8 cellular contexts compared by ENCODE assay signal in genomic region chr5:59275537-59276276, GRCh38.
DNase-seq lines count a peak whose midpoint lies in the region; ATAC-seq and TF ChIP-seq lines count a peak whose summit lies in the region.

No MANE protein-coding gene starts in this region.

- POLR2A ChIA-PET in activated CD8-positive, alpha-beta T cell treated with anti-CD3 and anti-CD28 coated beads, Interleukin-2, amount 10 ng/mL, durations not matched to agents 7 days and 5 days (lab: Charles Lee), result no interaction called here

- H3K4me3 ChIP-seq in heart right ventricle, result peak overlapping the region; percentile 21 to 61 (median 50)

- H3K27me3 Mint-ChIP-seq in activated CD8-positive, alpha-beta T cell treated with anti-CD3 and anti-CD28 coated beads, Interleukin-2, amount 10 ng/mL, durations not matched to agents 7 days and 5 days (ENCODE audit: low read depth), result peaks cover 26% of the 10 kb centered on the region
- H3K27me3 Mint-ChIP-seq in osteocyte (ENCODE audit: unreplicated experiment), result no peaks in the 10 kb centered on the region

- peaks cover 0 to 45% (median 16%) of the 10 kb centered on the region in 9 donors for H3K4me1 ChIP-seq in heart right ventricle

- intact Hi-C loops in heart right ventricle (cut with DNase I), result loop anchor here in 3 of 10 donors (5.0 to 10.0 kb wide), 3 partner anchors 47 to 79 kb away; no protein-coding TSS in a partner anchor

- TF ChIP-seq CTCF in heart right ventricle (IDR thresholded peaks at IDR 0.05) (no peak), osteocyte (IDR thresholded peaks at IDR 0.05) (no peak)

- peaks cover 10% of the 10 kb centered on the region for H3K4me1 Mint-ChIP-seq in activated CD8-positive, alpha-beta T cell treated with anti-CD3 and anti-CD28 coated beads, Interleukin-2, amount 10 ng/mL, durations not matched to agents 7 days and 5 days (ENCODE audit: low read depth)
- H3K4me1 Mint-ChIP-seq in osteocyte (ENCODE audit: unreplicated experiment), result peaks cover 56% of the 10 kb centered on the region

- H3K27ac ChIP-seq in heart right ventricle, result peak overlapping the region in 9 of 10 donors; percentile 31 to 93 (median 78)

- CTCF ChIA-PET in activated CD8-positive, alpha-beta T cell treated with anti-CD3 and anti-CD28 coated beads, Interleukin-2, amount 10 ng/mL, durations not matched to agents 7 days and 5 days (lab: Charles Lee), result interaction anchor here (1.0 kb wide), 1 partner anchor 87 kb away, joined by 4 read pairs; no protein-coding TSS in a partner anchor

- DNase-seq in NCI-H1694 treated with DMSO at 0.1 percent for 48 hours (lab: John Stamatoyannopoulos, UW) (peak; percentile 47), NCI-H1694 (lab: John Stamatoyannopoulos, UW) (no peak), heart right ventricle (peak; percentile 15 to 57), osteocyte (ENCODE audit: extremely low spot score, unreplicated experiment) (no peak), T-helper 9 cell (no peak), NCI-H2196 (lab: John Stamatoyannopoulos, UW; ENCODE audit: unreplicated experiment) (no peak), NCI-H1417 treated with DMSO at 0.1 percent for 48 hours (lab: John Stamatoyannopoulos, UW) (no peak)
- DNase-seq in activated CD8-positive, alpha-beta T cell treated with anti-CD3 and anti-CD28 coated beads, Interleukin-2, amount 10 ng/mL, durations not matched to agents 7 days and 5 days, result no peak

- no peaks in the 10 kb centered on the region for H3K9me3 ChIP-seq in heart right ventricle

- H3K36me3 ChIP-seq in heart right ventricle, result no peaks in the 10 kb centered on the region

- WGBS in heart right ventricle, 2 donors, result 17 to 25% methylated on average over 15 of the region's 15 CpGs

- peak; percentile 27 for ATAC-seq in activated CD8-positive, alpha-beta T cell treated with anti-CD3 and anti-CD28 coated beads, Interleukin-2, amount 10 ng/mL, durations not matched to agents 7 days and 5 days
- peak; percentile 78 to 95 (median 90) for ATAC-seq in heart right ventricle

- no peaks in the 10 kb centered on the region for H3K36me3 Mint-ChIP-seq in activated CD8-positive, alpha-beta T cell treated with anti-CD3 and anti-CD28 coated beads, Interleukin-2, amount 10 ng/mL, durations not matched to agents 7 days and 5 days (ENCODE audit: low read depth)
- no peaks in the 10 kb centered on the region for H3K36me3 Mint-ChIP-seq in osteocyte (ENCODE audit: unreplicated experiment)

- H3K9me3 Mint-ChIP-seq in activated CD8-positive, alpha-beta T cell treated with anti-CD3 and anti-CD28 coated beads, Interleukin-2, amount 10 ng/mL, durations not matched to agents 7 days and 5 days (ENCODE audit: insufficient read depth), result no peaks in the 10 kb centered on the region
- no peaks in the 10 kb centered on the region for H3K9me3 Mint-ChIP-seq in osteocyte (ENCODE audit: unreplicated experiment)

- H3K27me3 ChIP-seq in heart right ventricle, result no peaks in the 10 kb centered on the region

- peak overlapping the region; percentile 26 for H3K4me3 Mint-ChIP-seq in activated CD8-positive, alpha-beta T cell treated with anti-CD3 and anti-CD28 coated beads, Interleukin-2, amount 10 ng/mL, durations not matched to agents 7 days and 5 days
- H3K4me3 Mint-ChIP-seq in osteocyte (ENCODE audit: unreplicated experiment), result peak overlapping the region; percentile 80

- no peak overlapping the region for H3K27ac Mint-ChIP-seq in activated CD8-positive, alpha-beta T cell treated with anti-CD3 and anti-CD28 coated beads, Interleukin-2, amount 10 ng/mL, durations not matched to agents 7 days and 5 days
- H3K27ac Mint-ChIP-seq in osteocyte (ENCODE audit: unreplicated experiment), result peak overlapping the region; percentile 88

Comparison
In these comparisons a context has a peak if more than half of its experiments do, and no peak if none do; other contexts are left out.
1. DNase-seq: peak in NCI-H1694 treated with DMSO at 0.1 percent for 48 hours (single experiment) and heart right ventricle (2 of 2); none in NCI-H1694 (single experiment), activated CD8-positive, alpha-beta T cell treated with anti-CD3 and anti-CD28 coated beads, Interleukin-2, amount 10 ng/mL, durations not matched to agents 7 days and 5 days (single experiment), osteocyte (single experiment), T-helper 9 cell (single experiment), NCI-H2196 (single experiment) and NCI-H1417 treated with DMSO at 0.1 percent for 48 hours (single experiment).